In genomic region chr2:224952942-224953657, GRCh38 we compare ENCODE assay signal across 8 cellular contexts.
DNase-seq lines count a peak whose midpoint lies in the region; ATAC-seq and TF ChIP-seq lines count a peak whose summit lies in the region.

No MANE protein-coding gene starts in this region.

- H3K4me2 ChIP-seq in SK-N-SH = no peak overlapping the region

- H3K79me2 ChIP-seq in SK-N-SH (ENCODE audit: insufficient read depth) = peaks cover 53% of the 10 kb centered on the region

- no peaks in the 10 kb centered on the region for H3K27me3 ChIP-seq in neutrophil
- H3K27me3 ChIP-seq in testis = no peaks in the 10 kb centered on the region
- no peaks in the 10 kb centered on the region for H3K27me3 ChIP-seq in SK-N-SH (ENCODE audit: insufficient read depth)

- ATAC-seq in GM19043 (IDR thresholded peaks at IDR 0.05; ENCODE audit: low read depth, unreplicated experiment) (peak; percentile 57), HG03103 (IDR thresholded peaks at IDR 0.05; ENCODE audit: low read depth, unreplicated experiment) (peak; percentile 60)

- TF ChIP-seq POLR2A in testis (IDR thresholded peaks at IDR 0.05) = no peak

- intact Hi-C loops in testis (cut with DNase I; ENCODE audit: low total_unique reads) = no loop called here

- TF ChIP-seq RAD21 in SK-N-SH (IDR thresholded peaks at IDR 0.05; ENCODE audit: low read length) = no peak

- no peak overlapping the region for H2AFZ ChIP-seq in SK-N-SH (ENCODE audit: low read depth)

- H3K9me2 ChIP-seq in SK-N-SH = no peaks in the 10 kb centered on the region

- H3K36me3 ChIP-seq in neutrophil (no peaks in the 10 kb centered on the region), testis (ENCODE audit: low read depth, missing control alignments) (no peaks in the 10 kb centered on the region), SK-N-SH (replicated peaks in 1 of 2; ENCODE audit: control insufficient read depth in 1 of 2, insufficient read depth in 2 of 2, low read length in 1 of 2) (peaks cover 0 to 4% of the 10 kb centered on the region in 2 experiments)

- H3K9me3 ChIP-seq in neutrophil (no peaks in the 10 kb centered on the region), testis (no peaks in the 10 kb centered on the region), SK-N-SH (no peaks in the 10 kb centered on the region)

- H4K20me1 ChIP-seq in SK-N-SH (ENCODE audit: insufficient read depth) = no peaks in the 10 kb centered on the region

- no peak overlapping the region for H3K9ac ChIP-seq in SK-N-SH

- H3K4me1 ChIP-seq in neutrophil (ENCODE audit: control insufficient read depth in 1 of 2, insufficient read depth in 1 of 2, low read depth in 1 of 2, low read length in 1 of 2) (peaks cover 20 to 26% of the 10 kb centered on the region in 2 experiments), testis (no peaks in the 10 kb centered on the region), SK-N-SH (ENCODE audit: control insufficient read depth in 1 of 2, insufficient read depth in 2 of 2, low read depth in 1 of 2, low read length in 1 of 2) (peaks cover 4 to 18% of the 10 kb centered on the region in 2 experiments; a peak in 3 of 4 replicates)

- TF ChIP-seq CTCF in neutrophil (IDR thresholded peaks at IDR 0.05) (no peak), testis (IDR thresholded peaks at IDR 0.05) (no peak), SK-N-SH (IDR thresholded peaks at IDR 0.05) (no peak)

- CTCF ChIA-PET in SK-N-SH (lab: Yijun Ruan, JAX) = no interaction called here

- peaks cover 21% of the 10 kb centered on the region for H3F3A ChIP-seq in SK-N-SH (replicated peaks; ENCODE audit: insufficient read depth)

- DNase-seq in CD1c-positive myeloid dendritic cell (ENCODE audit: extremely low spot score) = peak; percentile 79
- DNase-seq in T-helper 22 cell (ENCODE audit: low read depth) = peak; percentile 30
- no peak for DNase-seq in testis
- DNase-seq in NCI-H446 (lab: John Stamatoyannopoulos, UW) = no peak
- DNase-seq in SK-N-SH = no peak

- H3K4me3 ChIP-seq in neutrophil (ENCODE audit: low read depth in 1 of 2, low read length in 1 of 2) (no peak overlapping the region), testis (no peak overlapping the region), SK-N-SH (ENCODE audit: low read depth in 2 of 2, low read length in 1 of 2) (no peak overlapping the region)

- POLR2A ChIA-PET in SK-N-SH (lab: Yijun Ruan, JAX) = no interaction called here

- TF ChIP-seq EP300 in SK-N-SH (IDR thresholded peaks at IDR 0.05; ENCODE audit: borderline replicate concordance in 1 of 2, low read depth in 1 of 2, low read length in 1 of 2) = no peak

- H3K27ac ChIP-seq in neutrophil (peak overlapping the region; percentile 76), testis (no peak overlapping the region), SK-N-SH (ENCODE audit: low read depth in 2 of 2, low read length in 1 of 2) (no peak overlapping the region)

- 66 to 72% methylated on average over 6 of the region's 6 CpGs for WGBS in testis, 2 donors
- 81% methylated on average over 6 of the region's 6 CpGs for WGBS in SK-N-SH (ENCODE audit: low lambda C conversion rate)

TF ChIP-seq in SK-N-SH, 30 proteins besides CTCF, POLR2A, EP300 and RAD21:
- TF ChIP-seq, protein P1, sequence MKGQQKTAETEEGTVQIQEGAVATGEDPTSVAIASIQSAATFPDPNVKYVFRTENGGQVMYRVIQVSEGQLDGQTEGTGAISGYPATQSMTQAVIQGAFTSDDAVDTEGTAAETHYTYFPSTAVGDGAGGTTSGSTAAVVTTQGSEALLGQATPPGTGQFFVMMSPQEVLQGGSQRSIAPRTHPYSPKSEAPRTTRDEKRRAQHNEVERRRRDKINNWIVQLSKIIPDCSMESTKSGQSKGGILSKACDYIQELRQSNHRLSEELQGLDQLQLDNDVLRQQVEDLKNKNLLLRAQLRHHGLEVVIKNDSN (IDR thresholded peaks at IDR 0.05; ENCODE audit: borderline replicate concordance, low read depth) = no peak
- no peak for TF ChIP-seq EZH2phosphoT487 (IDR thresholded peaks at IDR 0.05; ENCODE audit: borderline replicate concordance, low read depth)
- TF ChIP-seq JUND (IDR thresholded peaks at IDR 0.05) = no peak
- TF ChIP-seq RFX5 (IDR thresholded peaks at IDR 0.05; ENCODE audit: low read length) = no peak
- TF ChIP-seq, protein P2, sequence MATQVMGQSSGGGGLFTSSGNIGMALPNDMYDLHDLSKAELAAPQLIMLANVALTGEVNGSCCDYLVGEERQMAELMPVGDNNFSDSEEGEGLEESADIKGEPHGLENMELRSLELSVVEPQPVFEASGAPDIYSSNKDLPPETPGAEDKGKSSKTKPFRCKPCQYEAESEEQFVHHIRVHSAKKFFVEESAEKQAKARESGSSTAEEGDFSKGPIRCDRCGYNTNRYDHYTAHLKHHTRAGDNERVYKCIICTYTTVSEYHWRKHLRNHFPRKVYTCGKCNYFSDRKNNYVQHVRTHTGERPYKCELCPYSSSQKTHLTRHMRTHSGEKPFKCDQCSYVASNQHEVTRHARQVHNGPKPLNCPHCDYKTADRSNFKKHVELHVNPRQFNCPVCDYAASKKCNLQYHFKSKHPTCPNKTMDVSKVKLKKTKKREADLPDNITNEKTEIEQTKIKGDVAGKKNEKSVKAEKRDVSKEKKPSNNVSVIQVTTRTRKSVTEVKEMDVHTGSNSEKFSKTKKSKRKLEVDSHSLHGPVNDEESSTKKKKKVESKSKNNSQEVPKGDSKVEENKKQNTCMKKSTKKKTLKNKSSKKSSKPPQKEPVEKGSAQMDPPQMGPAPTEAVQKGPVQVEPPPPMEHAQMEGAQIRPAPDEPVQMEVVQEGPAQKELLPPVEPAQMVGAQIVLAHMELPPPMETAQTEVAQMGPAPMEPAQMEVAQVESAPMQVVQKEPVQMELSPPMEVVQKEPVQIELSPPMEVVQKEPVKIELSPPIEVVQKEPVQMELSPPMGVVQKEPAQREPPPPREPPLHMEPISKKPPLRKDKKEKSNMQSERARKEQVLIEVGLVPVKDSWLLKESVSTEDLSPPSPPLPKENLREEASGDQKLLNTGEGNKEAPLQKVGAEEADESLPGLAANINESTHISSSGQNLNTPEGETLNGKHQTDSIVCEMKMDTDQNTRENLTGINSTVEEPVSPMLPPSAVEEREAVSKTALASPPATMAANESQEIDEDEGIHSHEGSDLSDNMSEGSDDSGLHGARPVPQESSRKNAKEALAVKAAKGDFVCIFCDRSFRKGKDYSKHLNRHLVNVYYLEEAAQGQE (IDR thresholded peaks at IDR 0.05; ENCODE audit: low read depth, low read length) = no peak
- no peak for TF ChIP-seq FOXJ3 (CRISPR knock-in tag; IDR thresholded peaks at IDR 0.05)
- TF ChIP-seq MXI1 (IDR thresholded peaks at IDR 0.05; ENCODE audit: low read depth, low read length) = no peak
- TF ChIP-seq TEAD4 (IDR thresholded peaks at IDR 0.05; ENCODE audit: borderline replicate concordance, insufficient read depth) = no peak
- no peak for TF ChIP-seq TAF1 (IDR thresholded peaks at IDR 0.05; ENCODE audit: borderline replicate concordance, low read depth, low read length)
- TF ChIP-seq IRF3 (IDR thresholded peaks at IDR 0.05; ENCODE audit: low read depth, low read length) = no peak
- TF ChIP-seq MEF2A (IDR thresholded peaks at IDR 0.05; ENCODE audit: borderline replicate concordance, low read depth) = no peak
- no peak for TF ChIP-seq SIN3A (IDR thresholded peaks at IDR 0.05; ENCODE audit: borderline replicate concordance, low read depth, low read length)
- no peak for TF ChIP-seq ELF1 (IDR thresholded peaks at IDR 0.05)
TF ChIP-seq in SK-N-SH: peak in this region for 0.

Comparison
In these comparisons a context has a peak if more than half of its experiments do, and no peak if none do; other contexts are left out.
1. DNase-seq: peak in CD1c-positive myeloid dendritic cell (single experiment) and T-helper 22 cell (single experiment); none in testis (single experiment), NCI-H446 (0 of 2) and SK-N-SH (single experiment).